Comparison of ENCODE assay signal across 8 cellular contexts in genomic region chr12:57085999-57086950, GRCh38. TPM values are rescaled to one million over a fixed set of nuclear protein-coding genes. Genes with fewer than 3 reads are reported as not detected.
DNase-seq lines count a peak whose midpoint lies in the region; ATAC-seq and TF ChIP-seq lines count a peak whose summit lies in the region.

No MANE protein-coding gene starts in this region.

- H3K79me2 ChIP-seq in KMS-11 (ENCODE audit: insufficient read depth, low read depth), result no peaks in the 10 kb centered on the region

- H3K27me3 ChIP-seq in KMS-11 (ENCODE audit: insufficient read depth, low read depth), result no peaks in the 10 kb centered on the region
- H3K27me3 ChIP-seq in right lobe of liver, result no peaks in the 10 kb centered on the region

- peak overlapping the region; percentile 72 for H3K4me2 ChIP-seq in KMS-11

- peak overlapping the region; percentile 69 for H3K9ac ChIP-seq in KMS-11

- WGBS in right lobe of liver (ENCODE audit: insufficient coverage, low coverage, low lambda C conversion rate, missing lambda C conversion rate), result 18% methylated on average over 20 of the region's 24 CpGs

- intact Hi-C loops in right lobe of liver (cut with DNase I), result no loop called here

- TF ChIP-seq CTCF in KMS-11 (conservative IDR thresholded peaks at IDR 0.05; ENCODE audit: low read depth, low read length) (peak; percentile 59), right lobe of liver (IDR thresholded peaks at IDR 0.05) (peak in 3 of 4 donors; percentile 19 to 31 (median 28))

- H3K4me3 ChIP-seq in KMS-11 (IDR thresholded peaks at IDR 0.05; ENCODE audit: insufficient read depth, low read depth, low read length) (no peak overlapping the region), right lobe of liver (peak overlapping the region; percentile 58 to 78 (median 68))

- no peak for TF ChIP-seq POLR2A in right lobe of liver (IDR thresholded peaks at IDR 0.05)

- H2AFZ ChIP-seq in KMS-11 (ENCODE audit: low read depth), result peak overlapping the region; percentile 85

- H3K27ac ChIP-seq in KMS-11, result peak overlapping the region; percentile 65
- peak overlapping the region; percentile 97 for H3K27ac ChIP-seq in cingulate gyrus (ENCODE audit: low read depth, low read length)
- peak overlapping the region; percentile 96 to 98 (median 98) for H3K27ac ChIP-seq in right lobe of liver

- H3K4me1 ChIP-seq in KMS-11 (ENCODE audit: low read depth, poor library complexity, severe bottlenecking), result peaks cover 18% of the 10 kb centered on the region
- peaks cover 0 to 19% (median 9%) of the 10 kb centered on the region in 4 donors for H3K4me1 ChIP-seq in right lobe of liver

- peak in 1 of 4 donors; percentile 5 for ATAC-seq in right lobe of liver
- ATAC-seq in HG02610 (IDR thresholded peaks at IDR 0.05; ENCODE audit: unreplicated experiment), result no peak

- H4K20me1 ChIP-seq in KMS-11 (ENCODE audit: insufficient read depth), result no peaks in the 10 kb centered on the region

- H3K9me3 ChIP-seq in right lobe of liver, result no peaks in the 10 kb centered on the region

- no peaks in the 10 kb centered on the region for H3K36me3 ChIP-seq in KMS-11 (ENCODE audit: insufficient read depth)
- H3K36me3 ChIP-seq in right lobe of liver, result peaks cover 0 to 4% (median under 1%) of the 10 kb centered on the region in 4 donors

- peak; percentile 82 for DNase-seq in ELR (ENCODE audit: low read depth)
- peak; percentile 58 for DNase-seq in UCSD-AML1 (lab: John Stamatoyannopoulos, UW; ENCODE audit: unreplicated experiment)
- peak in 2 of 3 donors; percentile 65 to 67 for DNase-seq in right lobe of liver
- peak; percentile 45 to 53 for DNase-seq in stimulated activated CD8-positive, alpha-beta memory T cell treated with anti-CD3 and anti-CD28 coated beads, Interleukin-15, amount 100 ng/mL, for 48 hours (ENCODE audit: low read depth in 2 of 2)
- DNase-seq in SKM-1 treated with dmso at 0.1 percent for 144 hours (lab: John Stamatoyannopoulos, UW; ENCODE audit: unreplicated experiment), result no peak

RNA-seq across cellular contexts. Expression of gene NAB2, which starts 2.6 kb away (rescaled TPM):
- total RNA-seq in right lobe of liver, result 10 to 100 TPM in 2 of 6 experiments, 1 to 10 TPM in 4; 6.1 to 13.1 (median 8.9) TPM

RNA-seq across cellular contexts. Expression of gene NEMP1, which starts 7.7 kb away (rescaled TPM):
- total RNA-seq in right lobe of liver, result 1 to 10 TPM; 3.8 to 6.2 (median 4.8) TPM

RNA-seq across cellular contexts. Expression of gene STAT6, which starts 24.9 kb away (rescaled TPM):
- total RNA-seq in right lobe of liver, result 100 to 1,000 TPM in 3 of 6 experiments, 10 to 100 TPM in 3; 61.8 to 108 (median 94.7) TPM

RNA-seq across cellular contexts. Expression of gene MYO1A, which starts 36.3 kb away (rescaled TPM):
- 1 to 10 TPM in 1 of 6 experiments, under 1 TPM in 4, not detected in 1; 0.27 to 1.9 (median 0.68) TPM for total RNA-seq in right lobe of liver

RNA-seq across cellular contexts. Expression of gene LRP1, which starts 42.0 kb away (rescaled TPM):
- total RNA-seq in right lobe of liver, result 100 to 1,000 TPM; 268 to 387 (median 301) TPM
